In genomic region chr7:19690736-19691135, GRCh38 we compare ENCODE assay signal across 22 cellular contexts.
"Had no signal": no experiment of that assay in that cellular context is flagged by ENCODE, and none has a peak within 500 bp of the region (broad histone marks: within the 10 kb centered on the region; RNA-seq: fewer than 3 reads in every experiment).

No MANE protein-coding gene starts in this region.

- H3K36me3 Mint-ChIP-seq: activated naive CD8-positive, alpha-beta T cell treated with anti-CD3 and anti-CD28 coated beads, Interleukin-2, amount 10 ng/mL, durations not matched to agents 7 days and 5 days; brain had no signal

- H3K27me3 ChIP-seq: ascending aorta, cardiac muscle cell, gastrocnemius medialis, left lung, spleen had no signal

- H3K27ac Mint-ChIP-seq: activated naive CD4-positive, alpha-beta T cell treated with anti-CD3 and anti-CD28 coated beads, Interleukin-2, amount 10 ng/mL, durations not matched to agents 7 days and 5 days; activated naive CD8-positive, alpha-beta T cell treated with anti-CD3 and anti-CD28 coated beads, Interleukin-2, amount 10 ng/mL, durations not matched to agents 7 days and 5 days; activated T-helper 1 cell treated with anti-CD3 and anti-CD28 coated beads, Interleukin-12 subunit alpha, Interleukin-12 subunit beta, Interleukin-2, Interleukin-4 antibody, amounts not matched to agents 30 ng/mL and 10 ng/mL and 1 ng/mL, durations not matched to agents 14 hours and 24 hours and 36 hours; brain; natural killer cell treated with Interleukin-12 subunit alpha and Interleukin-12 subunit beta and Interleukin-15 and Interleukin-18, amount 100 ng/mL, for 72 hours had no signal

- H3K9me3 ChIP-seq: ascending aorta, gastrocnemius medialis, lower lobe of right lung, thoracic aorta had no signal

- H3K27ac ChIP-seq: ascending aorta, cardiac muscle cell, gastrocnemius medialis, left lung, lower lobe of right lung, spleen, thoracic aorta had no signal

- H3K4me3 Mint-ChIP-seq: activated naive CD4-positive, alpha-beta T cell treated with anti-CD3 and anti-CD28 coated beads, Interleukin-2, amount 10 ng/mL, durations not matched to agents 7 days and 5 days; activated naive CD8-positive, alpha-beta T cell treated with anti-CD3 and anti-CD28 coated beads, Interleukin-2, amount 10 ng/mL, durations not matched to agents 7 days and 5 days; activated T-helper 1 cell treated with anti-CD3 and anti-CD28 coated beads, Interleukin-12 subunit alpha, Interleukin-12 subunit beta, Interleukin-2, Interleukin-4 antibody, amounts not matched to agents 30 ng/mL and 10 ng/mL and 1 ng/mL, durations not matched to agents 14 hours and 24 hours and 36 hours; brain; natural killer cell treated with Interleukin-12 subunit alpha and Interleukin-12 subunit beta and Interleukin-15 and Interleukin-18, amount 100 ng/mL, for 72 hours had no signal

- H3K4me3 ChIP-seq: ascending aorta, cardiac muscle cell, gastrocnemius medialis, left lung, lower lobe of right lung, spleen, thoracic aorta had no signal

- H3K9me3 Mint-ChIP-seq: activated T-helper 1 cell treated with anti-CD3 and anti-CD28 coated beads, Interleukin-12 subunit alpha, Interleukin-12 subunit beta, Interleukin-2, Interleukin-4 antibody, amounts not matched to agents 30 ng/mL and 10 ng/mL and 1 ng/mL, durations not matched to agents 14 hours and 24 hours and 36 hours had no signal

- H3K4me1 ChIP-seq: ascending aorta, gastrocnemius medialis, left lung, lower lobe of right lung, spleen had no signal

- ATAC-seq: gastrocnemius medialis; left lung; lower lobe of right lung; natural killer cell treated with Interleukin-12 subunit alpha and Interleukin-12 subunit beta and Interleukin-15 and Interleukin-18, amount 100 ng/mL, for 72 hours; right cardiac atrium had no signal

- H3K36me3 ChIP-seq: ascending aorta, cardiac muscle cell, gastrocnemius medialis, left lung, lower lobe of right lung, thoracic aorta had no signal

- H3K4me1 Mint-ChIP-seq: activated naive CD4-positive, alpha-beta T cell treated with anti-CD3 and anti-CD28 coated beads, Interleukin-2, amount 10 ng/mL, durations not matched to agents 7 days and 5 days; activated naive CD8-positive, alpha-beta T cell treated with anti-CD3 and anti-CD28 coated beads, Interleukin-2, amount 10 ng/mL, durations not matched to agents 7 days and 5 days had no signal

- H3K27me3 Mint-ChIP-seq: activated naive CD4-positive, alpha-beta T cell treated with anti-CD3 and anti-CD28 coated beads, Interleukin-2, amount 10 ng/mL, durations not matched to agents 7 days and 5 days; activated naive CD8-positive, alpha-beta T cell treated with anti-CD3 and anti-CD28 coated beads, Interleukin-2, amount 10 ng/mL, durations not matched to agents 7 days and 5 days had no signal

- DNase-seq: activated CD4-positive, alpha-beta T cell treated with anti-CD3 and anti-CD28 coated beads for 4 hours; activated CD4-positive, alpha-beta T cell treated with anti-CD3 and anti-CD28 coated beads, Interleukin-2, amount 50 U/mL, for 4 hours; activated CD4-positive, CD25-positive, alpha-beta regulatory T cell; activated effector memory CD4-positive, alpha-beta T cell treated with anti-CD3 and anti-CD28 coated beads, Interleukin-2, amount 50 U/mL, for 16 hours; activated naive CD4-positive, alpha-beta T cell treated with anti-CD3 and anti-CD28 coated beads, Interleukin-2, amount 10 ng/mL, durations not matched to agents 7 days and 5 days; activated naive CD8-positive, alpha-beta T cell treated with anti-CD3 and anti-CD28 coated beads, Interleukin-2, amount 10 ng/mL, durations not matched to agents 7 days and 5 days; activated T-cell treated with anti-CD3 and anti-CD28 coated beads, Interleukin-2, amount 50 U/mL, for 1 hour; gastrocnemius medialis; glutamatergic neuron; left lung; lower lobe of right lung; mesendoderm; right cardiac atrium; spleen; stimulated activated naive CD4-positive, alpha-beta T cell treated with Interleukin-2 at 50 U/mL for 16 hours; trophoblast cell had no signal
